ENCODE assay signal across 15 cellular contexts in the genomic region with DNA sequence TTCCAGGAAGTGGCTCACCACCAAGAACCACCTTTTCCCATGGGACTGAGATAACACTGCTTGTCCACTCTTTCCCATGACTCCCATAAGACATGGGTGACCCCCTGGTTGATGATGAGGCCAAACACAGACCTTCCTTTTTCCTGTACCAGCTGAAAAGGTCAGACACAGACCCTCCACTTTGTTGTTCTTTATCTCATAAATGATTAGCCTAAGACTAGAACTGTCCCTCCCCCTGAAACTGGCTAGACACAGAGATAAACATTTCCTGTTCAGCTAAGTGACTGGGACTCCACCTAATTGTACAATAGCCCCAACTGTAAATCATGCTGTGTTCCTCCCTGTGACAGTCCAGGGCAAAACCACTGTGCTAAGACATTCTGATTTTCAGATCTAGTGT. TPM values are rescaled to one million over a fixed set of nuclear protein-coding genes. Genes with fewer than 3 reads are reported as not detected.
DNase-seq lines count a peak whose midpoint lies in the region; ATAC-seq, FAIRE-seq and TF ChIP-seq lines count a peak whose summit lies in the region.
"Had no signal": no experiment of that assay in that cellular context is flagged by ENCODE, and none has a peak within 500 bp of the region (broad histone marks: within the 10 kb centered on the region; RNA-seq: fewer than 3 reads in every experiment).

No MANE protein-coding gene starts in this region.

- no peak overlapping the region for H3K4me3 Mint-ChIP-seq in activated T-helper 1 cell treated with anti-CD3 and anti-CD28 coated beads, Interleukin-12 subunit alpha, Interleukin-12 subunit beta, Interleukin-2, Interleukin-4 antibody, amounts not matched to agents 30 ng/mL and 10 ng/mL and 1 ng/mL, durations not matched to agents 14 hours and 24 hours and 36 hours
- H3K4me3 Mint-ChIP-seq: activated T-helper 17 cell treated with anti-CD3 and anti-CD28 coated beads, Interleukin-2, amount 50 U/mL, for 72 hours; effector memory CD8-positive, alpha-beta T cell; T-helper 17 cell had no signal

- H3K27ac Mint-ChIP-seq in activated T-helper 1 cell treated with anti-CD3 and anti-CD28 coated beads, Interleukin-12 subunit alpha, Interleukin-12 subunit beta, Interleukin-2, Interleukin-4 antibody, amounts not matched to agents 30 ng/mL and 10 ng/mL and 1 ng/mL, durations not matched to agents 14 hours and 24 hours and 36 hours, result no peak overlapping the region
- H3K27ac Mint-ChIP-seq: activated T-helper 17 cell treated with anti-CD3 and anti-CD28 coated beads, Interleukin-2, amount 50 U/mL, for 72 hours; effector memory CD8-positive, alpha-beta T cell; T-helper 17 cell had no signal

- DNase-seq in kidney glomerular epithelial cell (lab: John Stamatoyannopoulos, UW) (peak; percentile 69), GM12891 (ENCODE audit: insufficient read length, low spot score) (no peak), NCI-H1092 (lab: John Stamatoyannopoulos, UW) (no peak), RKO (ENCODE audit: low spot score) (no peak)
- DNase-seq in activated T-helper 1 cell treated with anti-CD3 and anti-CD28 coated beads, Interleukin-12 subunit alpha, Interleukin-12 subunit beta, Interleukin-2, Interleukin-4 antibody, amounts not matched to agents 30 ng/mL and 10 ng/mL and 1 ng/mL, durations not matched to agents 14 hours and 24 hours and 36 hours (ENCODE audit: low spot score), result no peak
- DNase-seq: effector memory CD8-positive, alpha-beta T cell; lower lobe of right lung; NCI-H2029 treated with DMSO at 0.1 percent for 48 hours; stomach; T-helper 17 cell had no signal

- peaks cover 6% of the 10 kb centered on the region for H3K27me3 Mint-ChIP-seq in activated T-helper 1 cell treated with anti-CD3 and anti-CD28 coated beads, Interleukin-12 subunit alpha, Interleukin-12 subunit beta, Interleukin-2, Interleukin-4 antibody, amounts not matched to agents 30 ng/mL and 10 ng/mL and 1 ng/mL, durations not matched to agents 14 hours and 24 hours and 36 hours (ENCODE audit: insufficient read depth)
- H3K27me3 Mint-ChIP-seq: effector memory CD8-positive, alpha-beta T cell had no signal

- no peaks in the 10 kb centered on the region for H3K36me3 Mint-ChIP-seq in activated T-helper 1 cell treated with anti-CD3 and anti-CD28 coated beads, Interleukin-12 subunit alpha, Interleukin-12 subunit beta, Interleukin-2, Interleukin-4 antibody, amounts not matched to agents 30 ng/mL and 10 ng/mL and 1 ng/mL, durations not matched to agents 14 hours and 24 hours and 36 hours (ENCODE audit: low read depth)

- no peak for FAIRE-seq in GM12891 (lab: Jason Lieb, UNC)

- H3K9me3 Mint-ChIP-seq in activated T-helper 1 cell treated with anti-CD3 and anti-CD28 coated beads, Interleukin-12 subunit alpha, Interleukin-12 subunit beta, Interleukin-2, Interleukin-4 antibody, amounts not matched to agents 30 ng/mL and 10 ng/mL and 1 ng/mL, durations not matched to agents 14 hours and 24 hours and 36 hours, result no peaks in the 10 kb centered on the region

- no peaks in the 10 kb centered on the region for H3K4me1 Mint-ChIP-seq in activated T-helper 1 cell treated with anti-CD3 and anti-CD28 coated beads, Interleukin-12 subunit alpha, Interleukin-12 subunit beta, Interleukin-2, Interleukin-4 antibody, amounts not matched to agents 30 ng/mL and 10 ng/mL and 1 ng/mL, durations not matched to agents 14 hours and 24 hours and 36 hours (ENCODE audit: low read depth)
- H3K4me1 Mint-ChIP-seq: activated T-helper 17 cell treated with anti-CD3 and anti-CD28 coated beads, Interleukin-2, amount 50 U/mL, for 72 hours; T-helper 17 cell had no signal

- intact Hi-C loops in activated T-helper 1 cell treated with anti-CD3 and anti-CD28 coated beads, Interleukin-12 subunit alpha, Interleukin-12 subunit beta, Interleukin-2, Interleukin-4 antibody, amounts not matched to agents 30 ng/mL and 10 ng/mL and 1 ng/mL, durations not matched to agents 14 hours and 24 hours and 36 hours (cut with micrococcal nuclease), result no loop called here

- ATAC-seq in GM18517 (IDR thresholded peaks at IDR 0.05; ENCODE audit: unreplicated experiment) (peak; percentile 99), GM21576 (IDR thresholded peaks at IDR 0.05; ENCODE audit: unreplicated experiment) (peak; percentile 91), HG03378 (IDR thresholded peaks at IDR 0.05; ENCODE audit: unreplicated experiment) (peak; percentile 100)
- ATAC-seq: activated T-helper 17 cell treated with anti-CD3 and anti-CD28 coated beads, Interleukin-2, amount 50 U/mL, for 72 hours; effector memory CD8-positive, alpha-beta T cell; T-helper 17 cell had no signal

- TF ChIP-seq POLR2A in GM12891 (IDR thresholded peaks at IDR 0.05; ENCODE audit: low read depth, low read length), result no peak

TF ChIP-seq in GM12891, 5 proteins besides CTCF, POLR2A, EP300 and RAD21:
- no peak for TF ChIP-seq TAF1 (IDR thresholded peaks at IDR 0.05; ENCODE audit: low read depth, low read length)
- no peak for TF ChIP-seq POLR2AphosphoS5 (IDR thresholded peaks at IDR 0.05; ENCODE audit: low read depth, low read length)
- TF ChIP-seq PAX5 (IDR thresholded peaks at IDR 0.05; ENCODE audit: insufficient read depth, low read length, severe bottlenecking), result no peak
- TF ChIP-seq SPI1 (IDR thresholded peaks at IDR 0.05; ENCODE audit: low read depth, low read length), result no peak
- TF ChIP-seq POU2F2 (IDR thresholded peaks at IDR 0.05; ENCODE audit: low read depth, low read length), result no peak

RNA-seq across cellular contexts. Expression of gene NRG3, which starts 8.2 kb away (rescaled TPM):
- not detected for polyA plus RNA-seq in GM12891 (2012; ENCODE audit: low read depth, missing spikeins)
- 0.10 TPM in 1 of 2 replicates, not detected in the other for total RNA-seq in activated T-helper 1 cell treated with anti-CD3 and anti-CD28 coated beads, Interleukin-12 subunit alpha, Interleukin-12 subunit beta, Interleukin-2, Interleukin-4 antibody, amounts not matched to agents 30 ng/mL and 10 ng/mL and 1 ng/mL, durations not matched to agents 14 hours and 24 hours and 36 hours
- total RNA-seq: activated T-helper 17 cell treated with anti-CD3 and anti-CD28 coated beads, Interleukin-2, amount 50 U/mL, for 72 hours; skeletal muscle tissue; T-helper 17 cell had no signal
